ENCODE assay signal across 18 cellular contexts in the genomic region with DNA sequence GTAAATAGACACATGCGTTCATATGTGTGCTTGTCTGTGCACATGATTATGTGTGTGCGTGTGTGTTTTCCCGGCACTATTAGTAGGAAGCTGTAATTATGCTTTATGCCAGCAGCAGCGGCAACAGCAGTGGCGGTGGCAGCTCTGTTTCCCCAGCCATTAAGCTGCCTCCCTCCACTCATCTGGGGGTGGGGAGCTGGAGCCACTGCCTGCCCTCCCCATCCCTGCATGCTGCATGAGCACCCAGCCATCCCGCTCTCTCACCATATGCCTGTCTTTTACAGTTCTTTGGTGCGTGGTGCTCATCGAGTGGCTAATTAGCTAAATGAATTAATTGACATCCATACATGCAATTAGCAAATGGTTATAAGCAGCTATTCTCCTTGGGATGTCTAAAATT. TPM values are rescaled to one million over a fixed set of nuclear protein-coding genes. Genes with fewer than 3 reads are reported as not detected.
A peak's percentile ranks its signal among the peaks of the same experiment; 100 is the strongest.
DNase-seq lines count a peak whose midpoint lies in the region; FAIRE-seq and TF ChIP-seq lines count a peak whose summit lies in the region.
"Had no signal": no experiment of that assay in that cellular context is flagged by ENCODE, and none has a peak within 500 bp of the region (broad histone marks: within the 10 kb centered on the region; RNA-seq: fewer than 3 reads in every experiment).

No MANE protein-coding gene starts in this region.

- peak; percentile 21 for DNase-seq in NCI-H748 (lab: John Stamatoyannopoulos, UW; ENCODE audit: unreplicated experiment)
- no peak for DNase-seq in NCI-H748 treated with DMSO at 0.1 percent for 48 hours (lab: John Stamatoyannopoulos, UW)
- DNase-seq in NCI-H1694 treated with DMSO at 0.1 percent for 48 hours (lab: John Stamatoyannopoulos, UW), result peak; percentile 30
- peak; percentile 72 for DNase-seq in WERI-Rb-1
- peak; percentile 17 for DNase-seq in posterior vena cava (ENCODE audit: low spot score)
- DNase-seq in activated naive CD4-positive, alpha-beta T cell treated with Interleukin-2 at 50 U/mL for 16 hours, result no peak
- no peak for DNase-seq in RCC 7860 (ENCODE audit: low spot score)
- no peak for DNase-seq in NCI-H774 (lab: John Stamatoyannopoulos, UW)
- DNase-seq: CD8-positive, alpha-beta memory T cell; DMS79 treated with DMSO at 0.1 percent for 48 hours; MM.1S; NCI-H1092; NCI-H2029; NCI-H510A; OCI-M1; T1000 had no signal

- no peaks in the 10 kb centered on the region for H3K27me3 ChIP-seq in WERI-Rb-1 (ENCODE audit: insufficient read depth, low read depth, severe bottlenecking)
- H3K27me3 ChIP-seq: BLaER1 treated with 17β-estradiol and CSF1 and Interleukin-3, amounts not matched to agents 10 nM and 100 nM had no signal

- TF ChIP-seq CTCF in WERI-Rb-1 (IDR thresholded peaks at IDR 0.05; ENCODE audit: low read depth, low read length), result no peak

- no peaks in the 10 kb centered on the region for H3K36me3 ChIP-seq in WERI-Rb-1
- H3K36me3 ChIP-seq: BLaER1 treated with 17β-estradiol and CSF1 and Interleukin-3, amounts not matched to agents 10 nM and 100 nM had no signal

- no peaks in the 10 kb centered on the region for H3K9me3 ChIP-seq in WERI-Rb-1 (ENCODE audit: severe bottlenecking)
- H3K9me3 ChIP-seq: BLaER1 treated with 17β-estradiol and CSF1 and Interleukin-3, amounts not matched to agents 10 nM and 100 nM had no signal

- H3K27ac ChIP-seq in WERI-Rb-1, result no peak overlapping the region
- H3K27ac ChIP-seq: BLaER1 treated with 17β-estradiol and CSF1 and Interleukin-3, amounts not matched to agents 10 nM and 100 nM; RWPE1 had no signal

- no peak for FAIRE-seq in RCC 7860 (lab: Jason Lieb, UNC)

- intact Hi-C loops in posterior vena cava (cut with DNase I), result no loop called here

- H3K4me3 ChIP-seq in WERI-Rb-1 (ENCODE audit: low read depth, low read length), result no peak overlapping the region; the same call in 1 of the 2 replicates
- H3K4me3 ChIP-seq: BLaER1 treated with 17β-estradiol and CSF1 and Interleukin-3, amounts not matched to agents 10 nM and 100 nM had no signal

RNA-seq across cellular contexts. Expression of a gene that starts 30.5 kb away (rescaled TPM):
- 10 to 100 TPM in 1 of 2 donors, 1 to 10 TPM in 1; 6.5 to 10.3 TPM for total RNA-seq in posterior vena cava

Comparison
In these comparisons a context has a peak if more than half of its experiments do, and no peak if none do; other contexts are left out.
1. DNase-seq: peak in NCI-H748 (single experiment), NCI-H1694 treated with DMSO at 0.1 percent for 48 hours (single experiment), WERI-Rb-1 (single experiment) and posterior vena cava (single experiment); none in NCI-H748 treated with DMSO at 0.1 percent for 48 hours (single experiment), activated naive CD4-positive, alpha-beta T cell treated with Interleukin-2 at 50 U/mL for 16 hours (single experiment), RCC 7860 (single experiment) and NCI-H774 (single experiment).